ENCODE assay signal across 9 cellular contexts in genomic region chr6:109117346-109118035, GRCh38. TPM values are rescaled to one million over a fixed set of nuclear protein-coding genes. Genes with fewer than 3 reads are reported as not detected.
DNase-seq lines count a peak whose midpoint lies in the region; ATAC-seq, FAIRE-seq and TF ChIP-seq lines count a peak whose summit lies in the region.
"Had no signal": no experiment of that assay in that cellular context is flagged by ENCODE, and none has a peak within 500 bp of the region (broad histone marks: within the 10 kb centered on the region; RNA-seq: fewer than 3 reads in every experiment).

No MANE protein-coding gene starts in this region.

- no peaks in the 10 kb centered on the region for H3K9me3 Mint-ChIP-seq in activated CD4-positive, alpha-beta memory T cell treated with anti-CD3 and anti-CD28 coated beads, Interleukin-2, amount 10 ng/mL, durations not matched to agents 7 days and 5 days
- H3K9me3 Mint-ChIP-seq: mesothelial cell of epicardium had no signal

- H3K4me3 Mint-ChIP-seq in activated CD4-positive, alpha-beta memory T cell treated with anti-CD3 and anti-CD28 coated beads, Interleukin-2, amount 10 ng/mL, durations not matched to agents 7 days and 5 days, result no peak overlapping the region
- H3K4me3 Mint-ChIP-seq: mesothelial cell of epicardium had no signal

- TF ChIP-seq POLR2A in adrenal gland (IDR thresholded peaks at IDR 0.05), result no peak

- H3K27ac Mint-ChIP-seq in activated CD4-positive, alpha-beta memory T cell treated with anti-CD3 and anti-CD28 coated beads, Interleukin-2, amount 10 ng/mL, durations not matched to agents 7 days and 5 days, result no peak overlapping the region
- H3K27ac Mint-ChIP-seq: mesothelial cell of epicardium had no signal

- H3K4me3 ChIP-seq in adrenal gland, result no peak overlapping the region

- CTCF ChIA-PET in activated CD4-positive, alpha-beta memory T cell treated with anti-CD3 and anti-CD28 coated beads, Interleukin-2, amount 10 ng/mL, durations not matched to agents 7 days and 5 days (lab: Charles Lee), result no interaction called here

- ATAC-seq in HG03460 (IDR thresholded peaks at IDR 0.05; ENCODE audit: unreplicated experiment), result peak; percentile 81

- TF ChIP-seq CTCF in GM20000 (IDR thresholded peaks at IDR 0.05; ENCODE audit: extremely low read depth, missing control alignments) (no peak), adrenal gland (IDR thresholded peaks at IDR 0.05) (no peak)

- DNase-seq in Ammon's horn (ENCODE audit: low spot score) (peak; percentile 31), GM20000 (ENCODE audit: low spot score) (peak; percentile 6), SW480 (ENCODE audit: low spot score) (no peak), adrenal gland (no peak), DMS153 (lab: John Stamatoyannopoulos, UW) (no peak)
- DNase-seq in activated CD4-positive, alpha-beta memory T cell treated with anti-CD3 and anti-CD28 coated beads, Interleukin-2, amount 10 ng/mL, durations not matched to agents 7 days and 5 days, result no peak

- peaks cover 17% of the 10 kb centered on the region for H3K4me1 Mint-ChIP-seq in activated CD4-positive, alpha-beta memory T cell treated with anti-CD3 and anti-CD28 coated beads, Interleukin-2, amount 10 ng/mL, durations not matched to agents 7 days and 5 days

- no peak overlapping the region for H3K27ac ChIP-seq in adrenal gland

- no peaks in the 10 kb centered on the region for H3K27me3 ChIP-seq in adrenal gland

- no peaks in the 10 kb centered on the region for H3K9me3 ChIP-seq in adrenal gland (replicated peaks in 1 of 3)

- peaks cover 5% of the 10 kb centered on the region for H3K36me3 Mint-ChIP-seq in activated CD4-positive, alpha-beta memory T cell treated with anti-CD3 and anti-CD28 coated beads, Interleukin-2, amount 10 ng/mL, durations not matched to agents 7 days and 5 days (ENCODE audit: low read depth)
- H3K36me3 Mint-ChIP-seq: mesothelial cell of epicardium had no signal

- intact Hi-C loops in adrenal gland (cut with DNase I), result no loop called here

- POLR2A ChIA-PET in activated CD4-positive, alpha-beta memory T cell treated with anti-CD3 and anti-CD28 coated beads, Interleukin-2, amount 10 ng/mL, durations not matched to agents 7 days and 5 days (lab: Charles Lee), result no interaction called here

- H3K27me3 Mint-ChIP-seq in activated CD4-positive, alpha-beta memory T cell treated with anti-CD3 and anti-CD28 coated beads, Interleukin-2, amount 10 ng/mL, durations not matched to agents 7 days and 5 days, result no peaks in the 10 kb centered on the region

- 74 to 88% (median 80%) methylated on average over 5 of the region's 5 CpGs for WGBS in adrenal gland, 4 donors

- FAIRE-seq in colon (lab: Jason Lieb, UNC), result peak; percentile 87

- no peaks in the 10 kb centered on the region for H3K36me3 ChIP-seq in adrenal gland (replicated peaks in 1 of 2)

- H3K4me1 ChIP-seq in adrenal gland (replicated peaks in 1 of 2), result peaks cover 17 to 26% of the 10 kb centered on the region in 2 donors

RNA-seq across cellular contexts. Expression of gene CEP57L1, which starts 22.2 kb away (rescaled TPM):
- 10 to 100 TPM; 21.6 to 23.3 TPM for total RNA-seq in activated CD4-positive, alpha-beta memory T cell treated with anti-CD3 and anti-CD28 coated beads, Interleukin-2, amount 10 ng/mL, durations not matched to agents 7 days and 5 days
- total RNA-seq in adrenal gland, result 10 to 100 TPM in 6 of 8 donors, 1 to 10 TPM in 2; 9.1 to 28.0 (median 13.5) TPM
- 10 to 100 TPM in 2 of 3 donors, 1 to 10 TPM in 1; 8.6 to 18.7 (median 18.3) TPM for polyA plus RNA-seq in adrenal gland

RNA-seq across cellular contexts. Expression of gene SESN1, which starts 22.8 kb away (rescaled TPM):
- 10 to 100 TPM; 22.9 to 23.0 TPM for total RNA-seq in activated CD4-positive, alpha-beta memory T cell treated with anti-CD3 and anti-CD28 coated beads, Interleukin-2, amount 10 ng/mL, durations not matched to agents 7 days and 5 days
- total RNA-seq in adrenal gland, result 10 to 100 TPM; 24.0 to 72.7 (median 43.8) TPM
- polyA plus RNA-seq in adrenal gland, result 10 to 100 TPM; 14.2 to 28.9 (median 25.1) TPM

Comparison
In these comparisons a context has a peak if more than half of its experiments do, and no peak if none do; other contexts are left out.
1. DNase-seq: peak in Ammon's horn (single experiment) and GM20000 (single experiment); none in activated CD4-positive, alpha-beta memory T cell treated with anti-CD3 and anti-CD28 coated beads, Interleukin-2, amount 10 ng/mL, durations not matched to agents 7 days and 5 days (single experiment), SW480 (single experiment), adrenal gland (0 of 7) and DMS153 (single experiment).